9 cellular contexts compared by ENCODE assay signal in the genomic region with DNA sequence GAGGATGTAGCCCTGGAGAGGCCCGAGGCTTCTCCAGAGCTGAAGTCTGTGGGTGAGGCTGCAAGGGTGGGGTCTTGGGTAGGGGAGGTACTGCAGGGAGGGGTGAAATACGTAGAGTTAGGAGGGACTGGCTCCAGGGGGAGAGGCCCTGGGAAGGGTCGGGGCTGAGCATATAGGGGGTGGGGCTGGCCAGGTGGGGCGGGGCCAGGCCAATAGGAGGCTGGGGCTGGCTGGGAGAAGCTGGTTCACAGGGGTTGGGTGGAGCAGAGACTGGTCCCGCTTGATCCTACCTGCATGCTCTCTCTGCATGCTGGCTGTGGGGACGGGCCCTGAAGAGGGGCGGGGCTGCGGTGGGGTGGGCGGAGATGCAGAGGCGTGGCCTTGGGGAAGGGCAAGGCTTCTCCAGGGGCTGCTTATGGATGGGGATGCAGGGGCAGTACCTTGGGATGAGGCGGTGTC. TPM values are rescaled to one million over a fixed set of nuclear protein-coding genes. Genes with fewer than 3 reads are reported as not detected.
DNase-seq lines count a peak whose midpoint lies in the region; ATAC-seq, FAIRE-seq and TF ChIP-seq lines count a peak whose summit lies in the region.
"Had no signal": no experiment of that assay in that cellular context is flagged by ENCODE, and none has a peak within 500 bp of the region (broad histone marks: within the 10 kb centered on the region; RNA-seq: fewer than 3 reads in every experiment).

No MANE protein-coding gene starts in this region.

- DNase-seq in GM13977 (ENCODE audit: low spot score), result peak; percentile 70
- DNase-seq in NCI-H2227 treated with DMSO at 0.1 percent for 48 hours (lab: John Stamatoyannopoulos, UW), result peak; percentile 72
- DNase-seq in activated T-cell treated with anti-CD3 and anti-CD28 coated beads, Interleukin-2, amount 50 U/mL, for 4 hours, result peak; percentile 47
- DNase-seq in keratinocyte (ENCODE audit: low read depth, low spot score), result no peak
- DNase-seq in testis, result peak; percentile 26
- DNase-seq in putamen (ENCODE audit: low spot score), result no peak
- DNase-seq in mesendoderm, result no peak

- in situ Hi-C loops in GM13977 (cut with MboI; ENCODE audit: low pct_unique_long_range_greater_than_20kb, low sequenced_read_pairs, unreplicated experiment), result no loop called here

- H4K20me1 ChIP-seq in keratinocyte (ENCODE audit: control insufficient read depth, extremely low read depth, insufficient read depth, low read length), result no peaks in the 10 kb centered on the region

- H3K27me3 ChIP-seq in keratinocyte (ENCODE audit: control insufficient read depth, extremely low read depth, insufficient read depth, low read length) (peaks cover 21% of the 10 kb centered on the region), testis (no peaks in the 10 kb centered on the region), mesendoderm (ENCODE audit: insufficient read depth, low read length, poor library complexity) (no peaks in the 10 kb centered on the region)

- H3K4me1 ChIP-seq in keratinocyte (ENCODE audit: control insufficient read depth, extremely low read depth, insufficient read depth, low read length), result no peaks in the 10 kb centered on the region
- H3K4me1 ChIP-seq in testis, result no peaks in the 10 kb centered on the region
- H3K4me1 ChIP-seq in mesendoderm (ENCODE audit: control insufficient read depth, low read depth, low read length), result peaks cover 2% of the 10 kb centered on the region

- no peaks in the 10 kb centered on the region for H3K36me3 Mint-ChIP-seq in activated T-cell treated with anti-CD3 and anti-CD28 coated beads, Interleukin-2, amount 50 U/mL, for 4 hours (ENCODE audit: insufficient read depth)

- no peak overlapping the region for H2BK120ac ChIP-seq in mesendoderm (ENCODE audit: low read depth, low read length)

- H3K27ac ChIP-seq in keratinocyte (ENCODE audit: control insufficient read depth, insufficient read depth, low read length) (no peak overlapping the region), testis (no peak overlapping the region), mesendoderm (ENCODE audit: low read depth, low read length) (no peak overlapping the region)

- TF ChIP-seq CTCF in GM13977 (IDR thresholded peaks at IDR 0.05; ENCODE audit: extremely low read depth, insufficient read depth, missing control alignments) (no peak), keratinocyte (optimal IDR thresholded peaks at IDR 0.05 in 1 of 3, IDR thresholded peaks at IDR 0.05 in 1 of 3, conservative IDR thresholded peaks at IDR 0.05 in 1 of 3; ENCODE audit: extremely low read depth in 1 of 3, insufficient read depth in 2 of 3, low read length in 3 of 3) (no peak), testis (IDR thresholded peaks at IDR 0.05) (no peak)

- H2BK5ac ChIP-seq in mesendoderm (ENCODE audit: low read length), result no peak overlapping the region

- H4K5ac ChIP-seq in mesendoderm (ENCODE audit: low read length), result no peak overlapping the region

- H2BK15ac ChIP-seq in mesendoderm (replicated peaks; ENCODE audit: low read depth), result no peak overlapping the region

- no peak for TF ChIP-seq POLR2A in testis (IDR thresholded peaks at IDR 0.05)

- H3K4ac ChIP-seq in mesendoderm (ENCODE audit: low read depth, low read length), result no peak overlapping the region

- H3K4me2 ChIP-seq in keratinocyte (ENCODE audit: control insufficient read depth, extremely low read depth, insufficient read depth, low read depth, low read length) (peak overlapping the region; percentile 41), mesendoderm (ENCODE audit: low read length) (no peak overlapping the region)

- H3K4me3 ChIP-seq in keratinocyte (ENCODE audit: control insufficient read depth in 2 of 3, extremely low read depth in 1 of 3, insufficient read depth in 2 of 3, low read depth in 1 of 3, low read length in 3 of 3) (peak overlapping the region in 1 of 3 experiments; percentile 4), testis (peak overlapping the region in 1 of 2 donors; percentile 49), mesendoderm (ENCODE audit: low read length) (no peak overlapping the region)

- ATAC-seq in activated T-cell treated with anti-CD3 and anti-CD28 coated beads, Interleukin-2, amount 50 U/mL, for 4 hours, result peak; percentile 34 to 39
- no peak for ATAC-seq in HG03175 (IDR thresholded peaks at IDR 0.05; ENCODE audit: unreplicated experiment)

- peak overlapping the region; percentile 62 for H2AFZ ChIP-seq in keratinocyte (ENCODE audit: control insufficient read depth, low read length)

- intact Hi-C loops in testis (cut with DNase I; ENCODE audit: low total_unique reads), result no loop called here

- H3K9me3 ChIP-seq in keratinocyte (ENCODE audit: control insufficient read depth, low read depth, low read length), result peaks cover 2% of the 10 kb centered on the region
- no peaks in the 10 kb centered on the region for H3K9me3 ChIP-seq in testis

- H3K4me1 Mint-ChIP-seq in activated T-cell treated with anti-CD3 and anti-CD28 coated beads, Interleukin-2, amount 50 U/mL, for 4 hours (ENCODE audit: low read depth), result peaks cover 10% of the 10 kb centered on the region

- no peaks in the 10 kb centered on the region for H3K9me3 Mint-ChIP-seq in activated T-cell treated with anti-CD3 and anti-CD28 coated beads, Interleukin-2, amount 50 U/mL, for 4 hours

- no peaks in the 10 kb centered on the region for H3K9me1 ChIP-seq in keratinocyte (ENCODE audit: control insufficient read depth, extremely low read depth, insufficient read depth, low read length)

- no peak overlapping the region for H3K18ac ChIP-seq in mesendoderm (ENCODE audit: low read length)

- H3K79me1 ChIP-seq in mesendoderm (ENCODE audit: low read length), result no peaks in the 10 kb centered on the region

- no peak overlapping the region for H3K56ac ChIP-seq in mesendoderm (ENCODE audit: low read length)

- no peak overlapping the region for H3K9ac ChIP-seq in keratinocyte (ENCODE audit: control insufficient read depth, extremely low read depth, insufficient read depth, low read length)
- no peak overlapping the region for H3K9ac ChIP-seq in mesendoderm (ENCODE audit: low read length)

- H3K23ac ChIP-seq in mesendoderm (ENCODE audit: low read length), result no peak overlapping the region

- H3K79me2 ChIP-seq in keratinocyte (ENCODE audit: control insufficient read depth, insufficient read depth, low read length), result no peaks in the 10 kb centered on the region
- H3K79me2 ChIP-seq in mesendoderm (ENCODE audit: control insufficient read depth, insufficient read depth, low read length), result no peaks in the 10 kb centered on the region

- 0 to 4% methylated on average over 5 to 11 of the region's 11 CpGs for WGBS in testis, 2 donors
- WGBS in mesendoderm (ENCODE audit: extremely low coverage, insufficient coverage, low lambda C conversion rate), result no CpG with 5 or more reads among the region's 11 CpGs

- dilution Hi-C loops in keratinocyte (cut with MboI; ENCODE audit: extremely low pct_ligation_motif_present, low sequenced_read_pairs), result no loop called here

- FAIRE-seq in keratinocyte (lab: Jason Lieb, UNC), result peak; percentile 56

- H2AK5ac ChIP-seq in mesendoderm (ENCODE audit: low read length), result no peak overlapping the region

- H3K4me3 Mint-ChIP-seq in activated T-cell treated with anti-CD3 and anti-CD28 coated beads, Interleukin-2, amount 50 U/mL, for 4 hours, result peak overlapping the region; percentile 31

- peaks cover 19% of the 10 kb centered on the region for H3K27me3 Mint-ChIP-seq in activated T-cell treated with anti-CD3 and anti-CD28 coated beads, Interleukin-2, amount 50 U/mL, for 4 hours (ENCODE audit: low read depth)

- no peaks in the 10 kb centered on the region for H3K36me3 ChIP-seq in keratinocyte (ENCODE audit: control insufficient read depth in 2 of 2, extremely low read depth in 1 of 2, insufficient read depth in 2 of 2, low read length in 2 of 2)
- H3K36me3 ChIP-seq in testis (ENCODE audit: low read depth, missing control alignments), result no peaks in the 10 kb centered on the region
- no peaks in the 10 kb centered on the region for H3K36me3 ChIP-seq in mesendoderm (ENCODE audit: control insufficient read depth, insufficient read depth, low read length)

- no peak overlapping the region for H4K8ac ChIP-seq in mesendoderm (ENCODE audit: low read depth, low read length)

RNA-seq across cellular contexts. Expression of a gene that starts 51.9 kb away (rescaled TPM):
- under 1 TPM in 2 of 3 donors, not detected in 1; 0.05 to 0.38 TPM for total RNA-seq in activated T-cell treated with anti-CD3 and anti-CD28 coated beads, Interleukin-2, amount 50 U/mL, for 4 hours
- polyA plus RNA-seq in keratinocyte (0.04 to 0.05 TPM (median 0.04 TPM) in 3 replicates), testis (ENCODE audit: insufficient read depth, low read depth, low replicate concordance) (6.6 TPM)
- polyA plus RNA-seq in keratinocyte (2011; ENCODE audit: low read depth), result not detected
- 0.03 and 0.06 TPM in 2 replicates for polyA plus RNA-seq in keratinocyte (2011; cell fraction: cytosol; rRNA removed)
- polyA plus RNA-seq in keratinocyte (2011; cell fraction: nucleus; rRNA removed), result 0.34 and 0.39 TPM in 2 replicates
- 0.15 TPM in 1 of 2 replicates, not detected in the other for polyA plus RNA-seq in keratinocyte (2012; ENCODE audit: low replicate concordance)
- 0.10 to 0.67 TPM in 2 of 3 replicates, not detected in the other for polyA minus RNA-seq in keratinocyte
- not detected for polyA minus RNA-seq in keratinocyte (2011; cell fraction: cytosol; rRNA and poly(A)+ RNA removed)
- not detected in 2 replicates for polyA minus RNA-seq in keratinocyte (2011; cell fraction: nucleus; rRNA and poly(A)+ RNA removed)
- total RNA-seq in testis, result 1 to 10 TPM; 3.1 to 8.7 TPM
- 0.65 TPM for polyA plus RNA-seq in mesendoderm (2013, experiment 1 of 2)
- polyA plus RNA-seq in mesendoderm (2013, experiment 2 of 2), result 0.73 TPM
- total RNA-seq: epithelial cell of proximal tubule had no signal

Comparison
In these comparisons a context has a peak if more than half of its experiments do, and no peak if none do; other contexts are left out.
1. DNase-seq: peak in GM13977 (single experiment), NCI-H2227 treated with DMSO at 0.1 percent for 48 hours (single experiment), activated T-cell treated with anti-CD3 and anti-CD28 coated beads, Interleukin-2, amount 50 U/mL, for 4 hours (single experiment) and testis (single experiment); none in keratinocyte (single experiment), putamen (single experiment) and mesendoderm (single experiment).